26 cellular contexts compared by ENCODE assay signal in the genomic region with DNA sequence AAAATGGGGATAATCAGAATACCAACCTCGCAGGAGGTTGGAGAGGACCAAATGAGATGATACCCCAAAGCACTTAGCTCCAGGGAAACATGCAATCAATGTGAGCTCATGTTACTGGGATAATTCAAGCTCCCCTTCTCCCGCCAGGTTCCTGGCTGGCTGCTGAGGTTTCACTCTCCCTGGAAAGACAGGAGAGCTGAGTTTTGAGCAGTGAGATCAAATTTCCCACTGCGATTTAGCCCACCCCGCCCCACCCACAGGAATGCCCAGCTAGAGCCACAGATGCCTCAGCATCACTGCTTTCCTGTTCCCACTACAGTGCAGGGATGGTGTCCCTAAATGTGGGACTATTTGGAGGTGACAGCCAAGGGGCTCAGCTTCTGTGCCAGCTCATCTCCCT. TPM values are rescaled to one million over a fixed set of nuclear protein-coding genes. Genes with fewer than 3 reads are reported as not detected.
DNase-seq lines count a peak whose midpoint lies in the region; ATAC-seq and TF ChIP-seq lines count a peak whose summit lies in the region.
"Had no signal": no experiment of that assay in that cellular context is flagged by ENCODE, and none has a peak within 500 bp of the region (broad histone marks: within the 10 kb centered on the region; RNA-seq: fewer than 3 reads in every experiment).

No MANE protein-coding gene starts in this region.

- peaks cover 16% of the 10 kb centered on the region for H3K4me1 Mint-ChIP-seq in neural crest cell
- H3K4me1 Mint-ChIP-seq in CD8-positive, alpha-beta T cell (ENCODE audit: low read depth), result no peaks in the 10 kb centered on the region
- H3K4me1 Mint-ChIP-seq: IgD-negative memory B cell had no signal

- CTCF ChIA-PET in CD8-positive, alpha-beta T cell (lab: Charles Lee), result no interaction called here

- peaks cover 26% of the 10 kb centered on the region for H3K4me1 ChIP-seq in ectodermal cell (ENCODE audit: control insufficient read depth, insufficient read depth, low read length)
- H3K4me1 ChIP-seq in CD8-positive, alpha-beta T cell (ENCODE audit: insufficient read depth, low read length), result no peaks in the 10 kb centered on the region
- H3K4me1 ChIP-seq: colonic mucosa, right lobe of liver, uterus had no signal

- no peaks in the 10 kb centered on the region for H3K9me3 Mint-ChIP-seq in neural crest cell
- no peaks in the 10 kb centered on the region for H3K9me3 Mint-ChIP-seq in CD8-positive, alpha-beta T cell
- H3K9me3 Mint-ChIP-seq: activated naive CD4-positive, alpha-beta T cell treated with anti-CD3 and anti-CD28 coated beads, Interleukin-2, amount 50 U/mL, for 72 hours; activated T-helper 1 cell treated with anti-CD3 and anti-CD28 coated beads, Interleukin-12 subunit alpha, Interleukin-12 subunit beta, Interleukin-2, Interleukin-4 antibody, amounts not matched to agents 30 ng/mL and 10 ng/mL and 1 ng/mL, durations not matched to agents 14 hours and 24 hours and 36 hours had no signal

- no peaks in the 10 kb centered on the region for H3K9me3 ChIP-seq in ectodermal cell (ENCODE audit: control insufficient read depth, low read length)
- no peaks in the 10 kb centered on the region for H3K9me3 ChIP-seq in CD8-positive, alpha-beta T cell (ENCODE audit: low read length)
- H3K9me3 ChIP-seq: colonic mucosa, right lobe of liver, suprapubic skin, uterus had no signal

- ATAC-seq in GM19452 (IDR thresholded peaks at IDR 0.05; ENCODE audit: unreplicated experiment), result no peak
- ATAC-seq in CD8-positive, alpha-beta T cell, result no peak
- ATAC-seq: activated naive CD4-positive, alpha-beta T cell treated with anti-CD3 and anti-CD28 coated beads, Interleukin-2, amount 50 U/mL, for 72 hours; right lobe of liver; Right ventricle myocardium inferior had no signal

- H3K27ac Mint-ChIP-seq in neural crest cell (ENCODE audit: unreplicated experiment), result peak overlapping the region; percentile 27
- H3K27ac Mint-ChIP-seq in CD8-positive, alpha-beta T cell, result no peak overlapping the region
- H3K27ac Mint-ChIP-seq: activated naive CD4-positive, alpha-beta T cell treated with anti-CD3 and anti-CD28 coated beads, Interleukin-2, amount 50 U/mL, for 72 hours; activated T-helper 1 cell treated with anti-CD3 and anti-CD28 coated beads, Interleukin-12 subunit alpha, Interleukin-12 subunit beta, Interleukin-2, Interleukin-4 antibody, amounts not matched to agents 30 ng/mL and 10 ng/mL and 1 ng/mL, durations not matched to agents 14 hours and 24 hours and 36 hours; IgD-negative memory B cell had no signal

- H3K27me3 ChIP-seq in ectodermal cell (ENCODE audit: control insufficient read depth, insufficient read depth, low read length, poor library complexity, severe bottlenecking), result no peaks in the 10 kb centered on the region
- no peaks in the 10 kb centered on the region for H3K27me3 ChIP-seq in CD8-positive, alpha-beta T cell (ENCODE audit: insufficient read depth, low read length)
- H3K27me3 ChIP-seq: brain microvascular endothelial cell, colonic mucosa, right lobe of liver, suprapubic skin, uterus had no signal

- H3K4me3 ChIP-seq in ectodermal cell (ENCODE audit: insufficient read depth, low read depth, low read length), result no peak overlapping the region
- no peak overlapping the region for H3K4me3 ChIP-seq in CD8-positive, alpha-beta T cell (ENCODE audit: low read depth, low read length)
- H3K4me3 ChIP-seq: colonic mucosa, lung, right lobe of liver, suprapubic skin, uterus had no signal

- peak overlapping the region; percentile 16 for H3K27ac ChIP-seq in ectodermal cell (ENCODE audit: insufficient read depth, low read depth, low read length, poor library complexity, severe bottlenecking)
- H3K27ac ChIP-seq in CD8-positive, alpha-beta T cell (ENCODE audit: low read depth, low read length), result no peak overlapping the region
- H3K27ac ChIP-seq: 22Rv1, brain microvascular endothelial cell, colonic mucosa, HL-60, right lobe of liver, suprapubic skin, uterus had no signal

- no peaks in the 10 kb centered on the region for H3K36me3 ChIP-seq in ectodermal cell (ENCODE audit: control insufficient read depth, insufficient read depth, low read length)
- H3K36me3 ChIP-seq in CD8-positive, alpha-beta T cell (ENCODE audit: insufficient read depth, low read length), result no peaks in the 10 kb centered on the region
- H3K36me3 ChIP-seq: brain microvascular endothelial cell, colonic mucosa, right lobe of liver, suprapubic skin, uterus had no signal

- TF ChIP-seq CTCF in neural crest cell (conservative IDR thresholded peaks at IDR 0.05), result no peak
- no peak for TF ChIP-seq CTCF in CD8-positive, alpha-beta T cell (IDR thresholded peaks at IDR 0.05)

- POLR2A ChIA-PET in CD8-positive, alpha-beta T cell (lab: Charles Lee), result no interaction called here

- intact Hi-C loops in CD8-positive, alpha-beta T cell (cut with DNase I, micrococcal nuclease), result no loop called here
- intact Hi-C loops in cardiac septum (cut with DNase I), result no loop called here

- H3K27me3 Mint-ChIP-seq in neural crest cell (ENCODE audit: low read depth), result no peaks in the 10 kb centered on the region
- peaks cover 3% of the 10 kb centered on the region for H3K27me3 Mint-ChIP-seq in CD8-positive, alpha-beta T cell (ENCODE audit: low read depth)

- no peaks in the 10 kb centered on the region for H3K36me3 Mint-ChIP-seq in neural crest cell (ENCODE audit: low read depth)
- H3K36me3 Mint-ChIP-seq in CD8-positive, alpha-beta T cell, result no peaks in the 10 kb centered on the region
- H3K36me3 Mint-ChIP-seq: activated naive CD4-positive, alpha-beta T cell treated with anti-CD3 and anti-CD28 coated beads, Interleukin-2, amount 50 U/mL, for 72 hours; IgD-negative memory B cell had no signal

- DNase-seq in NCI-H1105 treated with DMSO at 0.1 percent for 48 hours (lab: John Stamatoyannopoulos, UW) (peak; percentile 35), NCI-H1105 (lab: John Stamatoyannopoulos, UW) (no peak), NCI-H2171 (lab: John Stamatoyannopoulos, UW) (peak; percentile 48), neural crest cell (ENCODE audit: low read depth, low spot score) (no peak), cardiac septum (ENCODE audit: low spot score) (no peak)
- no peak for DNase-seq in CD8-positive, alpha-beta T cell
- DNase-seq: activated CD4-positive, alpha-beta T cell treated with anti-CD3 and anti-CD28 coated beads for 4 hours; brain microvascular endothelial cell; colonic mucosa; DND-41; MM.1S; NCI-H1694 treated with DMSO at 0.1 percent for 48 hours; NCI-H510A treated with DMSO at 0.1 percent for 48 hours; OCI-M1; right lobe of liver; uterus had no signal

- WGBS in ectodermal cell, 2 experiments, result 33 to 35% methylated on average over 4 of the region's 4 CpGs

- H3K4me3 Mint-ChIP-seq in neural crest cell, result no peak overlapping the region
- H3K4me3 Mint-ChIP-seq in CD8-positive, alpha-beta T cell, result no peak overlapping the region
- H3K4me3 Mint-ChIP-seq: activated T-helper 1 cell treated with anti-CD3 and anti-CD28 coated beads, Interleukin-12 subunit alpha, Interleukin-12 subunit beta, Interleukin-2, Interleukin-4 antibody, amounts not matched to agents 30 ng/mL and 10 ng/mL and 1 ng/mL, durations not matched to agents 14 hours and 24 hours and 36 hours; IgD-negative memory B cell had no signal

RNA-seq across cellular contexts. Expression of gene ZNF423, which starts 56.7 kb away (rescaled TPM):
- polyA plus RNA-seq in ectodermal cell (2013, experiment 1 of 4), result 86.8 TPM
- polyA plus RNA-seq in ectodermal cell (2013, experiment 2 of 4), result 75.8 TPM
- 49.6 TPM for polyA plus RNA-seq in ectodermal cell (2013, experiment 3 of 4)
- polyA plus RNA-seq in ectodermal cell (2013, experiment 4 of 4), result 50.4 TPM
- 55.0 and 55.4 TPM in 2 replicates for total RNA-seq in neural crest cell
- not detected for total RNA-seq in CD8-positive, alpha-beta T cell
- 8.6 TPM for total RNA-seq in cardiac septum
- total RNA-seq: activated T-helper 1 cell treated with anti-CD3 and anti-CD28 coated beads, Interleukin-12 subunit alpha, Interleukin-12 subunit beta, Interleukin-2, Interleukin-4 antibody, amounts not matched to agents 30 ng/mL and 10 ng/mL and 1 ng/mL, durations not matched to agents 14 hours and 24 hours and 36 hours had no signal
- polyA plus RNA-seq: IgD-negative memory B cell had no signal

Comparison
In these comparisons a context has a peak if more than half of its experiments do, and no peak if none do; other contexts are left out.
1. DNase-seq: peak in NCI-H1105 treated with DMSO at 0.1 percent for 48 hours (single experiment) and NCI-H2171 (single experiment); none in NCI-H1105 (single experiment), neural crest cell (single experiment), CD8-positive, alpha-beta T cell (0 of 7) and cardiac septum (single experiment).